Comparison of ENCODE assay signal across 8 cellular contexts in genomic region chr10:12349628-12350166, GRCh38. TPM values are rescaled to one million over a fixed set of nuclear protein-coding genes. Genes with fewer than 3 reads are reported as not detected.
DNase-seq lines count a peak whose midpoint lies in the region; ATAC-seq and TF ChIP-seq lines count a peak whose summit lies in the region.

No MANE protein-coding gene starts in this region.

- ATAC-seq in HG03175 (IDR thresholded peaks at IDR 0.05; ENCODE audit: unreplicated experiment): peak; percentile 53
- peak in 1 of 2 donors; percentile 81 for ATAC-seq in lower lobe of right lung

- H3K36me3 Mint-ChIP-seq in activated CD4-positive, alpha-beta T cell treated with anti-CD3 and anti-CD28 coated beads, Interleukin-2, amount 10 ng/mL, durations not matched to agents 7 days and 5 days (ENCODE audit: low read depth): no peaks in the 10 kb centered on the region

- peak overlapping the region; percentile 98 for H3K27ac Mint-ChIP-seq in activated CD4-positive, alpha-beta T cell treated with anti-CD3 and anti-CD28 coated beads, Interleukin-2, amount 10 ng/mL, durations not matched to agents 7 days and 5 days

- TF ChIP-seq CTCF in ascending aorta (IDR thresholded peaks at IDR 0.05) (no peak), lower lobe of right lung (IDR thresholded peaks at IDR 0.05) (no peak), vagina (IDR thresholded peaks at IDR 0.05) (no peak)

- H3K4me1 ChIP-seq in ascending aorta: peaks cover 0 to 12% of the 10 kb centered on the region in 2 donors
- H3K4me1 ChIP-seq in lower lobe of right lung: peaks cover 25% of the 10 kb centered on the region
- H3K4me1 ChIP-seq in vagina: peaks cover 34% of the 10 kb centered on the region

- H3K4me3 ChIP-seq in ascending aorta (peak overlapping the region; percentile 88 to 100), lower lobe of right lung (peak overlapping the region; percentile 77), vagina (peak overlapping the region; percentile 64 to 84)

- no peak for TF ChIP-seq POLR2A in vagina (IDR thresholded peaks at IDR 0.05)

- CTCF ChIA-PET in activated CD4-positive, alpha-beta T cell treated with anti-CD3 and anti-CD28 coated beads, Interleukin-2, amount 10 ng/mL, durations not matched to agents 7 days and 5 days (lab: Charles Lee): interaction anchor here (0.6 to 1.4 kb wide), 3 partner anchors 15 to 58 kb away, joined by 3 to 4 read pairs (median 3); no protein-coding TSS in a partner anchor

- peaks cover 32% of the 10 kb centered on the region for H3K27me3 Mint-ChIP-seq in activated CD4-positive, alpha-beta T cell treated with anti-CD3 and anti-CD28 coated beads, Interleukin-2, amount 10 ng/mL, durations not matched to agents 7 days and 5 days

- peak overlapping the region; percentile 92 for H3K4me3 Mint-ChIP-seq in activated CD4-positive, alpha-beta T cell treated with anti-CD3 and anti-CD28 coated beads, Interleukin-2, amount 10 ng/mL, durations not matched to agents 7 days and 5 days

- H3K4me1 Mint-ChIP-seq in activated CD4-positive, alpha-beta T cell treated with anti-CD3 and anti-CD28 coated beads, Interleukin-2, amount 10 ng/mL, durations not matched to agents 7 days and 5 days: peaks cover 33% of the 10 kb centered on the region

- no peaks in the 10 kb centered on the region for H3K9me3 ChIP-seq in ascending aorta
- no peaks in the 10 kb centered on the region for H3K9me3 ChIP-seq in lower lobe of right lung
- H3K9me3 ChIP-seq in vagina: no peaks in the 10 kb centered on the region

- no peaks in the 10 kb centered on the region for H3K27me3 ChIP-seq in ascending aorta
- H3K27me3 ChIP-seq in lower lobe of right lung (ENCODE audit: low read depth): peaks cover 3% of the 10 kb centered on the region
- no peaks in the 10 kb centered on the region for H3K27me3 ChIP-seq in vagina

- H3K27ac ChIP-seq in ascending aorta: peak overlapping the region; percentile 94 to 95
- peak overlapping the region; percentile 80 for H3K27ac ChIP-seq in lower lobe of right lung
- peak overlapping the region; percentile 94 for H3K27ac ChIP-seq in vagina

- intact Hi-C loops in ascending aorta (cut with DNase I): loop anchor here (1.0 to 5.0 kb wide), 6 partner anchors 15 to 363 kb away; partner anchors contain the start of genes CDC123 and NUDT5
- intact Hi-C loops in lower lobe of right lung (cut with DNase I): no loop called here
- intact Hi-C loops in vagina (cut with DNase I): no loop called here

- H3K36me3 ChIP-seq in ascending aorta: no peaks in the 10 kb centered on the region
- H3K36me3 ChIP-seq in lower lobe of right lung: no peaks in the 10 kb centered on the region
- no peaks in the 10 kb centered on the region for H3K36me3 ChIP-seq in vagina

- no peaks in the 10 kb centered on the region for H3K9me3 Mint-ChIP-seq in activated CD4-positive, alpha-beta T cell treated with anti-CD3 and anti-CD28 coated beads, Interleukin-2, amount 10 ng/mL, durations not matched to agents 7 days and 5 days

- DNase-seq in activated CD4-positive, alpha-beta T cell treated with anti-CD3 and anti-CD28 coated beads, Interleukin-2, amount 10 ng/mL, durations not matched to agents 7 days and 5 days: no peak
- DNase-seq in activated CD4-positive, alpha-beta T cell treated with anti-CD3 and anti-CD28 coated beads for 48 hours: no peak
- no peak for DNase-seq in ascending aorta (ENCODE audit: low spot score in 2 of 2)
- no peak for DNase-seq in lower lobe of right lung
- no peak for DNase-seq in vagina (ENCODE audit: extremely low spot score in 2 of 2)
- no peak for DNase-seq in mucosa of gallbladder (ENCODE audit: low spot score)
- DNase-seq in hippocampal formation (lab: John Stamatoyannopoulos, UW): no peak

- POLR2A ChIA-PET in activated CD4-positive, alpha-beta T cell treated with anti-CD3 and anti-CD28 coated beads, Interleukin-2, amount 10 ng/mL, durations not matched to agents 7 days and 5 days (lab: Charles Lee): no interaction called here

RNA-seq across cellular contexts. Expression of gene CAMK1D, which starts 0.3 kb away (rescaled TPM):
- total RNA-seq in activated CD4-positive, alpha-beta T cell treated with anti-CD3 and anti-CD28 coated beads, Interleukin-2, amount 10 ng/mL, durations not matched to agents 7 days and 5 days: 10 to 100 TPM; 15.4 to 15.5 TPM
- 4.2 TPM for total RNA-seq in ascending aorta
- 22.5 TPM for total RNA-seq in lower lobe of right lung
- 12.8 TPM for total RNA-seq in vagina
- total RNA-seq in mucosa of gallbladder: 19.4 TPM
